ENCODE assay signal across 8 cellular contexts in genomic region chr20:22901921-22902320, GRCh38.
"Had no signal": no experiment of that assay in that cellular context is flagged by ENCODE, and none has a peak within 500 bp of the region (broad histone marks: within the 10 kb centered on the region; RNA-seq: fewer than 3 reads in every experiment).

No MANE protein-coding gene starts in this region.

- DNase-seq: GM23248, GOT3, H7, HFFc6, IMR-90, KG1 had no signal

- ATAC-seq: HCT116, K562 had no signal
